8 cellular contexts compared by ENCODE assay signal in the genomic region with DNA sequence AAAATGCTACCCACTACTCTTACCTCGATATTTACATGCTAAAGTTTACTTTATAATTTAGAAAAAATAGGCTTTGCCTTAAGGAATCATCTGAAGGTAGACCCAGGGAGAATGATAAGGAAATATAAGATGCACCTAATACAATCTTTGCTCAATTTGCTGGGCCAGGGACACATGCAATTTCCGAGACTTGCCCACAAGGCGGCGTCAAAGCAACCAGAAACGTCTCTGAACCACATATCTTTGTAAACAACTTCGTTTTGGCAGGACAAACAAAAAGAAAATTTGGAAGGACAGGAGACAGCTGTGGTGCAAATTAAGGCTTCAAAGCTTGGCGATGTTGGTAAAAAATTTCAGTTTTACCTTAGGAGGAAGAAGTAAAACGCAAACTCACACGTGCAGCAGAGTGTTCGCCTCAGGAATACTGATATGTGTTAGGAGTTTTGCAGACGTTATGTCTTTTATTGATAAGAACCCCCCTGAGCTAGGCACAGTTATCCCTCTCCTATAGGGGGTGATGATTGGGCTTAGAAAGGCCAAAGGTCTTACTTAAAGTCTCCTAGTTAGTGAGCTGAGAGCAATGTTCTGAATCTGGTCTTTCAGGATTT.
DNase-seq lines count a peak whose midpoint lies in the region; ATAC-seq and TF ChIP-seq lines count a peak whose summit lies in the region.

No MANE protein-coding gene starts in this region.

- H3K27ac ChIP-seq in esophagus squamous epithelium, result no peak overlapping the region
- no peak overlapping the region for H3K27ac ChIP-seq in neural cell (ENCODE audit: low read length)
- H3K27ac ChIP-seq in thyroid gland, result no peak overlapping the region

- intact Hi-C loops in esophagus squamous epithelium (cut with DNase I) (no loop called here), thyroid gland (cut with DNase I) (no loop called here)

- H3K79me2 ChIP-seq in neural cell (replicated peaks; ENCODE audit: insufficient read depth, low read length), result no peaks in the 10 kb centered on the region

- no peaks in the 10 kb centered on the region for H4K20me1 ChIP-seq in neural cell (ENCODE audit: insufficient read depth)

- TF ChIP-seq POLR2A in esophagus squamous epithelium (IDR thresholded peaks at IDR 0.05) (no peak), thyroid gland (IDR thresholded peaks at IDR 0.05) (no peak)

- H3K4me3 ChIP-seq in GM12865 (ENCODE audit: low read depth, low read length) (no peak overlapping the region), esophagus squamous epithelium (no peak overlapping the region), neural cell (ENCODE audit: low read length) (no peak overlapping the region), thyroid gland (replicated peaks in 1 of 3) (no peak overlapping the region)

- H3K9me3 ChIP-seq in esophagus squamous epithelium (no peaks in the 10 kb centered on the region), neural cell (ENCODE audit: low read length) (no peaks in the 10 kb centered on the region), thyroid gland (no peaks in the 10 kb centered on the region)

- no peak for ATAC-seq in GM21717 (IDR thresholded peaks at IDR 0.05; ENCODE audit: unreplicated experiment)

- DNase-seq in GM12865 (ENCODE audit: low read depth) (peak; percentile 48), NCI-H526 treated with DMSO at 0.1 percent for 48 hours (lab: John Stamatoyannopoulos, UW) (peak; percentile 9), activated T-cell treated with anti-CD3 and anti-CD28 coated beads for 4 hours (peak; percentile 51), esophagus squamous epithelium (lab: John Stamatoyannopoulos, UW) (no peak), thyroid gland (peak; percentile 24 to 41), GOT3 (lab: John Stamatoyannopoulos, UW) (no peak)

- no peak overlapping the region for H3K9ac ChIP-seq in neural cell (ENCODE audit: low read length)

- TF ChIP-seq CTCF in GM12865 (IDR thresholded peaks at IDR 0.05; ENCODE audit: insufficient read depth, low read depth, low read length, missing control alignments) (peak; percentile 59), esophagus squamous epithelium (IDR thresholded peaks at IDR 0.05) (peak; percentile 21 to 67 (median 52)), neural cell (IDR thresholded peaks at IDR 0.05; ENCODE audit: poor library complexity, severe bottlenecking) (peak; percentile 62), thyroid gland (IDR thresholded peaks at IDR 0.05) (peak in 2 of 6 experiments; percentile 36 to 41)

- no peaks in the 10 kb centered on the region for H3K9me2 ChIP-seq in neural cell (ENCODE audit: insufficient read depth, low read length)

- H2AFZ ChIP-seq in neural cell (ENCODE audit: low read depth, low read length), result no peak overlapping the region

- TF ChIP-seq RAD21 in neural cell (conservative IDR thresholded peaks at IDR 0.05), result peak; percentile 49

- H3K36me3 ChIP-seq in esophagus squamous epithelium (no peaks in the 10 kb centered on the region), neural cell (ENCODE audit: insufficient read depth, low read length) (no peaks in the 10 kb centered on the region), thyroid gland (no peaks in the 10 kb centered on the region)

- no peak overlapping the region for H3K4me2 ChIP-seq in neural cell (ENCODE audit: low read length)

- H3K27me3 ChIP-seq in esophagus squamous epithelium, result no peaks in the 10 kb centered on the region
- no peaks in the 10 kb centered on the region for H3K27me3 ChIP-seq in neural cell (ENCODE audit: insufficient read depth, low read depth, low read length)
- no peaks in the 10 kb centered on the region for H3K27me3 ChIP-seq in thyroid gland

- 22 to 24% methylated on average over 11 of the region's 11 CpGs for WGBS in esophagus squamous epithelium, 2 donors
- 49 to 51% methylated on average over 11 of the region's 11 CpGs for WGBS in thyroid gland, 2 donors

- no peaks in the 10 kb centered on the region for H3F3A ChIP-seq in neural cell (ENCODE audit: insufficient read depth, low read length, poor library complexity, severe bottlenecking)

- no peak for TF ChIP-seq EP300 in neural cell (conservative IDR thresholded peaks at IDR 0.05; ENCODE audit: poor library complexity, severe bottlenecking)

- H3K4me1 ChIP-seq in esophagus squamous epithelium (peaks cover 0 to 4% (median 0%) of the 10 kb centered on the region in 3 donors), thyroid gland (no peaks in the 10 kb centered on the region)

TF ChIP-seq in neural cell, 6 proteins besides CTCF, POLR2A, EP300 and RAD21:
- peak; percentile 66 for TF ChIP-seq SMC3 (conservative IDR thresholded peaks at IDR 0.05; ENCODE audit: poor library complexity)
- TF ChIP-seq MXI1 (conservative IDR thresholded peaks at IDR 0.05; ENCODE audit: poor library complexity, severe bottlenecking), result no peak
- TF ChIP-seq EZH2 (IDR thresholded peaks at IDR 0.05; ENCODE audit: borderline replicate concordance, insufficient read depth, low read length, poor library complexity, severe bottlenecking), result no peak

Comparison
In these comparisons a context has a peak if more than half of its experiments do, and no peak if none do; other contexts are left out.
1. DNase-seq: peak in GM12865 (single experiment), NCI-H526 treated with DMSO at 0.1 percent for 48 hours (single experiment), activated T-cell treated with anti-CD3 and anti-CD28 coated beads for 4 hours (single experiment) and thyroid gland (2 of 2); none in esophagus squamous epithelium (single experiment) and GOT3 (single experiment).